8 cellular contexts compared by ENCODE assay signal in the genomic region with DNA sequence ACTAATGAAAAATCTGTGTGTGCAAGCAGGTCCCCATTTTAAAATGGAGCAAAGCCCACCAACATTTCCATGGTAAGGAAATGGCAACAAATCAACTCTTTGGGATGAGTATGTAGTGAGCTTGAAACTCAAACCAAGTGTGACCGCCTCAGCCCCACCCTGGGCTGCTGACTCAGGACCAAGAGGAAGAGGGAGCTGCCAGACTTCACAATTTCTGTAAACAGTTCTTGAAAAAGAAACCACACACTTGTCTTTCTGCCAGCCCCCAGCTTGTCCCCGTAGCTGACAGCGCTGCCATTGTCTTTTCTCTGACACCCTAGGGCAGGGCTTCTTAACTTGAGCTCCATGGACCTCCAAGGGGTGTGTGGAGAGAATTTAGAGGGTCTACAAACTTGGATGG. TPM values are rescaled to one million over a fixed set of nuclear protein-coding genes. Genes with fewer than 3 reads are reported as not detected.
DNase-seq lines count a peak whose midpoint lies in the region; ATAC-seq and TF ChIP-seq lines count a peak whose summit lies in the region.

No MANE protein-coding gene starts in this region.

- H3K27me3 Mint-ChIP-seq in activated naive CD4-positive, alpha-beta T cell treated with anti-CD3 and anti-CD28 coated beads, Interleukin-2, amount 10 ng/mL, durations not matched to agents 7 days and 5 days = peaks cover 58% of the 10 kb centered on the region
- peaks cover 17 to 47% of the 10 kb centered on the region in 2 donors for H3K27me3 Mint-ChIP-seq in stimulated activated naive B cell treated with anti-CD40 and anti-IgM and Interleukin-4, amounts not matched to agents 10 μg/mL and 1 μg/mL and 100 μg/mL, for 72 hours

- no peak overlapping the region for H3K4me3 Mint-ChIP-seq in activated naive CD4-positive, alpha-beta T cell treated with anti-CD3 and anti-CD28 coated beads, Interleukin-2, amount 10 ng/mL, durations not matched to agents 7 days and 5 days
- H3K4me3 Mint-ChIP-seq in stimulated activated naive B cell treated with anti-CD40 and anti-IgM and Interleukin-4, amounts not matched to agents 10 μg/mL and 1 μg/mL and 100 μg/mL, for 72 hours = no peak overlapping the region

- no TSS peak for BruUV-seq in OCI-LY7 (replicated peaks; lab: Mats Ljungman, UMichigan)

- H3K4me2 ChIP-seq in KMS-11 (peak overlapping the region; percentile 71), OCI-LY7 (ENCODE audit: low read length) (no peak overlapping the region)

- H3K9me3 Mint-ChIP-seq in activated naive CD4-positive, alpha-beta T cell treated with anti-CD3 and anti-CD28 coated beads, Interleukin-2, amount 10 ng/mL, durations not matched to agents 7 days and 5 days = no peaks in the 10 kb centered on the region
- no peaks in the 10 kb centered on the region for H3K9me3 Mint-ChIP-seq in stimulated activated naive B cell treated with anti-CD40 and anti-IgM and Interleukin-4, amounts not matched to agents 10 μg/mL and 1 μg/mL and 100 μg/mL, for 72 hours

- POLR2A ChIA-PET in OCI-LY7 (lab: Charles Lee) = no interaction called here

- no peak for DNase-seq in activated CD4-positive, CD25-positive, alpha-beta regulatory T cell treated with anti-CD3 and anti-CD28 coated beads, Interleukin-2, amount 50 U/mL, for 72 hours
- peak; percentile 53 for DNase-seq in activated naive CD4-positive, alpha-beta T cell treated with anti-CD3 and anti-CD28 coated beads, Interleukin-2, amount 10 ng/mL, durations not matched to agents 7 days and 5 days
- DNase-seq in right atrium auricular region (ENCODE audit: low spot score) (peak; percentile 85), OCI-LY7 (ENCODE audit: low spot score) (no peak), COLO829 (ENCODE audit: low spot score) (no peak)
- DNase-seq in stimulated activated naive B cell treated with anti-CD40 and anti-IgM and Interleukin-4, amounts not matched to agents 10 μg/mL and 1 μg/mL and 100 μg/mL, for 72 hours = no peak

- H3K4me1 Mint-ChIP-seq in activated naive CD4-positive, alpha-beta T cell treated with anti-CD3 and anti-CD28 coated beads, Interleukin-2, amount 10 ng/mL, durations not matched to agents 7 days and 5 days = peaks cover 27% of the 10 kb centered on the region
- peaks cover 9 to 21% of the 10 kb centered on the region in 2 donors for H3K4me1 Mint-ChIP-seq in stimulated activated naive B cell treated with anti-CD40 and anti-IgM and Interleukin-4, amounts not matched to agents 10 μg/mL and 1 μg/mL and 100 μg/mL, for 72 hours

- TF ChIP-seq CTCF in KMS-11 (conservative IDR thresholded peaks at IDR 0.05; ENCODE audit: low read depth, low read length) (no peak), right atrium auricular region (IDR thresholded peaks at IDR 0.05) (no peak), OCI-LY7 (conservative IDR thresholded peaks at IDR 0.05; ENCODE audit: low read length) (no peak)

- no peaks in the 10 kb centered on the region for H3K27me3 ChIP-seq in KMS-11 (ENCODE audit: insufficient read depth, low read depth)
- H3K27me3 ChIP-seq in right atrium auricular region = no peaks in the 10 kb centered on the region

- H3K36me3 Mint-ChIP-seq in activated naive CD4-positive, alpha-beta T cell treated with anti-CD3 and anti-CD28 coated beads, Interleukin-2, amount 10 ng/mL, durations not matched to agents 7 days and 5 days = no peaks in the 10 kb centered on the region
- no peaks in the 10 kb centered on the region for H3K36me3 Mint-ChIP-seq in stimulated activated naive B cell treated with anti-CD40 and anti-IgM and Interleukin-4, amounts not matched to agents 10 μg/mL and 1 μg/mL and 100 μg/mL, for 72 hours

- no peaks in the 10 kb centered on the region for H3K9me3 ChIP-seq in right atrium auricular region
- no peaks in the 10 kb centered on the region for H3K9me3 ChIP-seq in OCI-LY7 (ENCODE audit: low read length)

- no peak overlapping the region; the same call in 1 of the 2 replicates for H3K9ac ChIP-seq in KMS-11

- CTCF ChIA-PET in activated naive CD4-positive, alpha-beta T cell treated with anti-CD3 and anti-CD28 coated beads, Interleukin-2, amount 10 ng/mL, durations not matched to agents 7 days and 5 days (lab: Charles Lee) = no interaction called here
- CTCF ChIA-PET in OCI-LY7 (lab: Charles Lee; ENCODE audit: unreplicated experiment) = no interaction called here

- H3K9me2 ChIP-seq in OCI-LY7 (ENCODE audit: insufficient read depth, low read length) = no peaks in the 10 kb centered on the region

- H3K4me1 ChIP-seq in KMS-11 (ENCODE audit: low read depth, poor library complexity, severe bottlenecking) (peaks cover 26% of the 10 kb centered on the region), right atrium auricular region (peaks cover 0 to 38% of the 10 kb centered on the region in 2 donors), OCI-LY7 (ENCODE audit: insufficient read depth, low read length, poor library complexity, severe bottlenecking) (no peaks in the 10 kb centered on the region)

- peak overlapping the region; percentile 23; the same call in 1 of the 2 replicates for H3K27ac ChIP-seq in KMS-11
- H3K27ac ChIP-seq in right atrium auricular region = peak overlapping the region; percentile 62 to 63
- H3K27ac ChIP-seq in OCI-LY7 (ENCODE audit: low read depth, low read length, poor library complexity, severe bottlenecking) = no peak overlapping the region

- H3K4me3 ChIP-seq in KMS-11 (IDR thresholded peaks at IDR 0.05; ENCODE audit: insufficient read depth, low read depth, low read length) = no peak overlapping the region
- H3K4me3 ChIP-seq in right atrium auricular region = no peak overlapping the region
- H3K4me3 ChIP-seq in OCI-LY7 (ENCODE audit: low read depth, low read length, poor library complexity, severe bottlenecking) = no peak overlapping the region

- peak; percentile 32 to 68 for ATAC-seq in activated CD4-positive, CD25-positive, alpha-beta regulatory T cell treated with anti-CD3 and anti-CD28 coated beads, Interleukin-2, amount 50 U/mL, for 24 hours
- ATAC-seq in stimulated activated naive B cell treated with anti-CD40 and anti-IgM and Interleukin-4, amounts not matched to agents 10 μg/mL and 1 μg/mL and 100 μg/mL, for 72 hours (replicated peaks) = peak; percentile 52 to 76

- intact Hi-C loops in OCI-LY7 (cut with micrococcal nuclease; ENCODE audit: unreplicated experiment) = no loop called here

- H4K20me1 ChIP-seq in KMS-11 (ENCODE audit: insufficient read depth) = no peaks in the 10 kb centered on the region
- no peaks in the 10 kb centered on the region for H4K20me1 ChIP-seq in OCI-LY7 (ENCODE audit: insufficient read depth, low read length)

- H3K79me2 ChIP-seq in KMS-11 (ENCODE audit: insufficient read depth, low read depth) (no peaks in the 10 kb centered on the region), OCI-LY7 (ENCODE audit: insufficient read depth, low read depth, low read length) (no peaks in the 10 kb centered on the region)

- H3K27ac Mint-ChIP-seq in activated naive CD4-positive, alpha-beta T cell treated with anti-CD3 and anti-CD28 coated beads, Interleukin-2, amount 10 ng/mL, durations not matched to agents 7 days and 5 days = peak overlapping the region; percentile 55
- no peak overlapping the region for H3K27ac Mint-ChIP-seq in stimulated activated naive B cell treated with anti-CD40 and anti-IgM and Interleukin-4, amounts not matched to agents 10 μg/mL and 1 μg/mL and 100 μg/mL, for 72 hours

- H3K36me3 ChIP-seq in KMS-11 (ENCODE audit: insufficient read depth) (no peaks in the 10 kb centered on the region), right atrium auricular region (no peaks in the 10 kb centered on the region), OCI-LY7 (ENCODE audit: insufficient read depth, low read length) (no peaks in the 10 kb centered on the region)

- H2AFZ ChIP-seq in KMS-11 (ENCODE audit: low read depth) = peak overlapping the region; percentile 60; the same call in 1 of the 2 replicates
- no peak overlapping the region for H2AFZ ChIP-seq in OCI-LY7 (ENCODE audit: low read length)

RNA-seq across cellular contexts. Expression of a gene that starts 10.3 kb away (rescaled TPM):
- total RNA-seq in right atrium auricular region (1 to 10 TPM; 1.5 to 3.0 TPM), OCI-LY7 (2022) (not detected in 2 replicates)
- not detected in 2 replicates for total RNA-seq in OCI-LY7 (2014; rRNA removed; shearing (Covaris generic))

Comparison
In these comparisons a context has a peak if more than half of its experiments do, and no peak if none do; other contexts are left out.
1. DNase-seq: peak in activated naive CD4-positive, alpha-beta T cell treated with anti-CD3 and anti-CD28 coated beads, Interleukin-2, amount 10 ng/mL, durations not matched to agents 7 days and 5 days (single experiment) and right atrium auricular region (single experiment); none in activated CD4-positive, CD25-positive, alpha-beta regulatory T cell treated with anti-CD3 and anti-CD28 coated beads, Interleukin-2, amount 50 U/mL, for 72 hours (single experiment), stimulated activated naive B cell treated with anti-CD40 and anti-IgM and Interleukin-4, amounts not matched to agents 10 μg/mL and 1 μg/mL and 100 μg/mL, for 72 hours (single experiment), OCI-LY7 (single experiment) and COLO829 (single experiment).